Comparison of ENCODE assay signal across 9 cellular contexts in genomic region chr11:68798221-68798813, GRCh38. TPM values are rescaled to one million over a fixed set of nuclear protein-coding genes. Genes with fewer than 3 reads are reported as not detected.
DNase-seq lines count a peak whose midpoint lies in the region; ATAC-seq and TF ChIP-seq lines count a peak whose summit lies in the region.
"Had no signal": no experiment of that assay in that cellular context is flagged by ENCODE, and none has a peak within 500 bp of the region (broad histone marks: within the 10 kb centered on the region; RNA-seq: fewer than 3 reads in every experiment).

No MANE protein-coding gene starts in this region.

- CTCF ChIA-PET in AG04450 (lab: Charles Lee) = interaction anchor here (0.7 to 2.2 kb wide), 5 partner anchors 9 to 155 kb away, joined by 3 to 19 read pairs (median 5); no protein-coding TSS in a partner anchor
- CTCF ChIA-PET in HCT116 (lab: Charles Lee) = interaction anchor here (0.6 to 4.2 kb wide), 6 partner anchors 10 to 246 kb away, joined by 3 to 24 read pairs (median 3); no protein-coding TSS in a partner anchor
- CTCF ChIA-PET in activated CD4-positive, alpha-beta T cell treated with anti-CD3 and anti-CD28 coated beads for 36 hours (lab: Charles Lee) = interaction anchor here (0.6 to 1.8 kb wide), 8 partner anchors 23 to 228 kb away, joined by 3 to 7 read pairs (median 4); no protein-coding TSS in a partner anchor

- H3K4me1 ChIP-seq in HCT116 (ENCODE audit: control insufficient read depth in 1 of 2, insufficient read depth in 2 of 2, low read length in 2 of 2) (no peaks in the 10 kb centered on the region), endodermal cell (ENCODE audit: control insufficient read depth, insufficient read depth, low read length) (no peaks in the 10 kb centered on the region)

- TF ChIP-seq RAD21 in HCT116 (IDR thresholded peaks at IDR 0.05; ENCODE audit: low read depth) = peak; percentile 55

- H3K79me2 ChIP-seq in HCT116 (ENCODE audit: insufficient read depth, low read length) = no peaks in the 10 kb centered on the region

- no peaks in the 10 kb centered on the region for H3K4me1 Mint-ChIP-seq in activated CD4-positive, alpha-beta T cell treated with anti-CD3 and anti-CD28 coated beads for 36 hours
- H3K4me1 Mint-ChIP-seq in endodermal cell = peaks cover 7% of the 10 kb centered on the region
- H3K4me1 Mint-ChIP-seq in osteocyte (ENCODE audit: unreplicated experiment) = peaks cover 2% of the 10 kb centered on the region

- H3K36me3 Mint-ChIP-seq in activated CD4-positive, alpha-beta T cell treated with anti-CD3 and anti-CD28 coated beads for 36 hours (ENCODE audit: low read depth) = peaks cover 18% of the 10 kb centered on the region
- H3K36me3 Mint-ChIP-seq in endodermal cell (ENCODE audit: low read depth) (peaks cover 8% of the 10 kb centered on the region), osteocyte (ENCODE audit: unreplicated experiment) (peaks cover 66% of the 10 kb centered on the region)

- H3K9me3 ChIP-seq in AG04450 (ENCODE audit: control insufficient read depth, insufficient read depth, low read length) (no peaks in the 10 kb centered on the region), HCT116 (ENCODE audit: control insufficient read depth in 1 of 2, insufficient read depth in 1 of 2, low read depth in 1 of 2, low read length in 2 of 2) (no peaks in the 10 kb centered on the region), endodermal cell (ENCODE audit: control insufficient read depth, low read length) (no peaks in the 10 kb centered on the region)

- no peak for TF ChIP-seq POLR2A in HCT116 (IDR thresholded peaks at IDR 0.05; ENCODE audit: borderline replicate concordance, extremely low read depth, insufficient read depth, insufficient read length)

- WGBS in endodermal cell (ENCODE audit: insufficient coverage in 1 of 2, insufficient read length in 1 of 2), 2 experiments = 67 to 75% methylated on average over 13 to 23 of the region's 23 CpGs

- no peak overlapping the region for H2AFZ ChIP-seq in HCT116 (ENCODE audit: low read depth, low read length, poor library complexity, severe bottlenecking)

- H3K4me3 ChIP-seq in AG04450 (ENCODE audit: low read depth, low read length) = no peak overlapping the region
- H3K4me3 ChIP-seq in HCT116 (replicated peaks in 1 of 2; ENCODE audit: low read depth in 1 of 2, low read length in 2 of 2) = no peak overlapping the region
- no peak overlapping the region for H3K4me3 ChIP-seq in endodermal cell (ENCODE audit: low read length)

- H3K36me3 ChIP-seq in HCT116 (ENCODE audit: control insufficient read depth in 1 of 2, insufficient read depth in 2 of 2, low read length in 2 of 2) (peaks cover 5 to 12% of the 10 kb centered on the region in 2 experiments; a peak in 3 of 4 replicates), endodermal cell (ENCODE audit: control insufficient read depth, insufficient read depth, low read length) (no peaks in the 10 kb centered on the region)

- DNase-seq in AG04450 (ENCODE audit: low read depth, low spot score) (no peak), HCT116 (ENCODE audit: low read depth, low spot score) (no peak), endodermal cell (peak; percentile 92), osteocyte (ENCODE audit: extremely low spot score, unreplicated experiment) (no peak)
- DNase-seq in activated CD4-positive, alpha-beta T cell treated with anti-CD3 and anti-CD28 coated beads for 36 hours = peak; percentile 74

- no peak overlapping the region for H3K4me3 Mint-ChIP-seq in activated CD4-positive, alpha-beta T cell treated with anti-CD3 and anti-CD28 coated beads for 36 hours
- H3K4me3 Mint-ChIP-seq in endodermal cell = no peak overlapping the region
- no peak overlapping the region for H3K4me3 Mint-ChIP-seq in osteocyte (ENCODE audit: unreplicated experiment)
- H3K4me3 Mint-ChIP-seq: dendritic cell treated with granulocyte-macrophage colony-stimulating factor and Interleukin-4, amounts not matched to agents 40 ng/mL and 50 ng/mL, for 4 days had no signal

- TF ChIP-seq CTCF in AG04450 (IDR thresholded peaks at IDR 0.05; ENCODE audit: low read depth, low read length) (peak; percentile 66), HCT116 (IDR thresholded peaks at IDR 0.05 in 2 of 3, conservative IDR thresholded peaks at IDR 0.05 in 1 of 3; ENCODE audit: borderline replicate concordance in 1 of 3, insufficient read depth in 1 of 3, low read depth in 2 of 3, low read length in 2 of 3) (peak; percentile 41 to 85 (median 82); a peak in 5 of 6 replicates), endodermal cell (conservative IDR thresholded peaks at IDR 0.05) (peak; percentile 93), osteocyte (IDR thresholded peaks at IDR 0.05) (peak; percentile 62)

- H3K9me3 Mint-ChIP-seq in activated CD4-positive, alpha-beta T cell treated with anti-CD3 and anti-CD28 coated beads for 36 hours (ENCODE audit: low read depth) = no peaks in the 10 kb centered on the region
- H3K9me3 Mint-ChIP-seq in endodermal cell (no peaks in the 10 kb centered on the region), osteocyte (ENCODE audit: unreplicated experiment) (no peaks in the 10 kb centered on the region)
- H3K9me3 Mint-ChIP-seq: dendritic cell treated with granulocyte-macrophage colony-stimulating factor and Interleukin-4, amounts not matched to agents 40 ng/mL and 50 ng/mL, for 4 days had no signal

- H3K27me3 ChIP-seq in AG04450 (ENCODE audit: control insufficient read depth, insufficient read depth, low read length) (no peaks in the 10 kb centered on the region), HCT116 (ENCODE audit: insufficient read depth, low read length) (no peaks in the 10 kb centered on the region), endodermal cell (ENCODE audit: control insufficient read depth, insufficient read depth, low read length, poor library complexity, severe bottlenecking) (no peaks in the 10 kb centered on the region)

- ATAC-seq in HCT116 (peak; percentile 74), HG03097 (IDR thresholded peaks at IDR 0.05; ENCODE audit: low FRiP score, unreplicated experiment) (no peak), HG03108 (IDR thresholded peaks at IDR 0.05; ENCODE audit: unreplicated experiment) (no peak), HG02623 (IDR thresholded peaks at IDR 0.05; ENCODE audit: unreplicated experiment) (no peak)
- ATAC-seq in activated CD4-positive, alpha-beta T cell treated with anti-CD3 and anti-CD28 coated beads for 36 hours = no peak

- intact Hi-C loops in HCT116 (cut with micrococcal nuclease) = loop anchor here (1.0 kb wide), 1 partner anchor 165 kb away; no protein-coding TSS in a partner anchor
- intact Hi-C loops in activated CD4-positive, alpha-beta T cell treated with anti-CD3 and anti-CD28 coated beads for 36 hours (cut with DNase I, micrococcal nuclease) = loop anchor here in 1 of 2 experiments (2.0 kb wide), 1 partner anchor 166 kb away; no protein-coding TSS in a partner anchor

- H3K27me3 Mint-ChIP-seq in activated CD4-positive, alpha-beta T cell treated with anti-CD3 and anti-CD28 coated beads for 36 hours = no peaks in the 10 kb centered on the region
- H3K27me3 Mint-ChIP-seq in endodermal cell (ENCODE audit: insufficient read depth) (no peaks in the 10 kb centered on the region), osteocyte (ENCODE audit: unreplicated experiment) (no peaks in the 10 kb centered on the region)
- H3K27me3 Mint-ChIP-seq: dendritic cell treated with granulocyte-macrophage colony-stimulating factor and Interleukin-4, amounts not matched to agents 40 ng/mL and 50 ng/mL, for 4 days had no signal

- no peak overlapping the region for H3K9ac ChIP-seq in HCT116 (ENCODE audit: low read length)
- no peak overlapping the region for H3K9ac ChIP-seq in endodermal cell (ENCODE audit: extremely low read depth, low read length, poor library complexity, severe bottlenecking)

- no peak overlapping the region for H3K4me2 ChIP-seq in HCT116 (ENCODE audit: low read length)

- H3K27ac Mint-ChIP-seq in activated CD4-positive, alpha-beta T cell treated with anti-CD3 and anti-CD28 coated beads for 36 hours = no peak overlapping the region
- H3K27ac Mint-ChIP-seq in endodermal cell (no peak overlapping the region), osteocyte (ENCODE audit: unreplicated experiment) (no peak overlapping the region)
- H3K27ac Mint-ChIP-seq: dendritic cell treated with granulocyte-macrophage colony-stimulating factor and Interleukin-4, amounts not matched to agents 40 ng/mL and 50 ng/mL, for 4 days had no signal

- H3K27ac ChIP-seq in AG04450 (ENCODE audit: low read depth, low read length) (no peak overlapping the region), HCT116 (ENCODE audit: low read depth, low read length) (no peak overlapping the region), endodermal cell (ENCODE audit: low read depth, low read length) (no peak overlapping the region)

- POLR2A ChIA-PET in AG04450 (lab: Yijun Ruan, JAX) = no interaction called here
- POLR2A ChIA-PET in HCT116 (lab: Charles Lee) = interaction anchor here (0.6 kb wide), 1 partner anchor 165 kb away, joined by 3 read pairs; no protein-coding TSS in a partner anchor
- POLR2A ChIA-PET in activated CD4-positive, alpha-beta T cell treated with anti-CD3 and anti-CD28 coated beads for 36 hours (lab: Charles Lee) = no interaction called here

- RAD21 ChIA-PET in HCT116 (lab: Charles Lee; ENCODE audit: low non-redundant PET in 1 of 2, low total read pairs in 2 of 2, uncharacterized antibody in 2 of 2, unreplicated experiment in 2 of 2) = interaction anchor here (0.6 to 1.1 kb wide), 3 partner anchors 67 to 166 kb away, joined by 3 read pairs; no protein-coding TSS in a partner anchor

- H4K20me1 ChIP-seq in HCT116 (ENCODE audit: insufficient read depth) = no peaks in the 10 kb centered on the region

- no TSS peak for BruUV-seq in HCT116 (replicated peaks; lab: Mats Ljungman, UMichigan)

- H3K9me2 ChIP-seq in HCT116 (ENCODE audit: insufficient read depth) = no peaks in the 10 kb centered on the region

TF ChIP-seq in HCT116, 20 proteins besides CTCF, POLR2A, EP300 and RAD21 (continues in another document):
- TF ChIP-seq YY1 (IDR thresholded peaks at IDR 0.05; ENCODE audit: extremely low read depth, insufficient replicate concordance, low read depth, low read length) = no peak

RNA-seq across cellular contexts. Expression of gene CPT1A, which starts 43.4 kb away (rescaled TPM):
- polyA plus RNA-seq in AG04450 (2011; rRNA removed) = 12.4 and 18.9 TPM in 2 replicates
- 32.8 and 45.2 TPM in 2 replicates for polyA minus RNA-seq in AG04450 (2011; rRNA and poly(A)+ RNA removed)
- total RNA-seq in HCT116 (2021; ENCODE audit: unreplicated experiment) (54.4 TPM), endodermal cell (1 to 10 TPM; 3.3 to 7.3 TPM), osteocyte (109 and 117 TPM in 2 replicates)
- 25.2 and 31.0 TPM in 2 replicates for polyA plus RNA-seq in HCT116 (2012)
- total RNA-seq in activated CD4-positive, alpha-beta T cell treated with anti-CD3 and anti-CD28 coated beads for 36 hours = 10 to 100 TPM; 23.3 to 25.4 TPM
- polyA plus RNA-seq in endodermal cell (2013, experiment 1 of 2) = 2.7 TPM
- 1.8 TPM for polyA plus RNA-seq in endodermal cell (2013, experiment 2 of 2)

RNA-seq across cellular contexts. Expression of gene TESMIN, which starts 47.0 kb away (rescaled TPM):
- polyA plus RNA-seq in AG04450 (2011; rRNA removed) = 0.79 TPM in 2 replicates
- polyA minus RNA-seq in AG04450 (2011; rRNA and poly(A)+ RNA removed) = 0.41 and 0.43 TPM in 2 replicates
- total RNA-seq in HCT116 (2021; ENCODE audit: unreplicated experiment) = 24.8 TPM
- 16.2 and 21.3 TPM in 2 replicates for polyA plus RNA-seq in HCT116 (2012)
- 1 to 10 TPM; 2.9 to 3.5 TPM for total RNA-seq in activated CD4-positive, alpha-beta T cell treated with anti-CD3 and anti-CD28 coated beads for 36 hours
- total RNA-seq in endodermal cell = 10 to 100 TPM; 53.7 to 68.8 TPM
- polyA plus RNA-seq in endodermal cell (2013, experiment 1 of 2) = 15.3 TPM
- polyA plus RNA-seq in endodermal cell (2013, experiment 2 of 2) = 17.6 TPM
- 0.55 and 0.56 TPM in 2 replicates for total RNA-seq in osteocyte

Comparison
In these comparisons a context has a peak if more than half of its experiments do, and no peak if none do; other contexts are left out.
1. DNase-seq: peak in activated CD4-positive, alpha-beta T cell treated with anti-CD3 and anti-CD28 coated beads for 36 hours (single experiment) and endodermal cell (single experiment); none in AG04450 (single experiment), HCT116 (single experiment) and osteocyte (single experiment).
2. Peak in every context shown above with its lines, with median percentiles within 50 percentile points of each other: CTCF ChIP-seq.